Comparison of ENCODE assay signal across 18 cellular contexts in the genomic region with DNA sequence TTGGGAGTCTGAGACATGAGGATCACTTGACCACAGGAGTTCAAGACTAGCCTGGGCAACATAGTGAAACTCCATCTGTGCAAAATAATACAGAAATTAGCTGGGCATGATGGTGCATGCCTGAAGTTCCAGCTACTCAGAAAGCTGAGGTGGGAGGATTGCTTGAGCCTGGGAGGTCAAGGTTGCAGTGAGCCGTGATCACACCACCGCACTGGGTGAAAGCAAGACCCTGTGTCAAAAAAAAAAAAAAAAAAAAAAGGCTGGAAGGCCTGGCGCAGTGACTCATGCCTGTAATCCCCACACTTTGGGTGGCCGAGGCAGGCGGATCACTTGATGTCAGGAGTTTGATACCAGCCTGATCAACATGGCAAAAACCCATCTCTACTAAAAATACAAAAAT. TPM values are rescaled to one million over a fixed set of nuclear protein-coding genes. Genes with fewer than 3 reads are reported as not detected.
A peak's percentile ranks its signal among the peaks of the same experiment; 100 is the strongest.
DNase-seq lines count a peak whose midpoint lies in the region; ATAC-seq and TF ChIP-seq lines count a peak whose summit lies in the region.
"Had no signal": no experiment of that assay in that cellular context is flagged by ENCODE, and none has a peak within 500 bp of the region (broad histone marks: within the 10 kb centered on the region; RNA-seq: fewer than 3 reads in every experiment).

No MANE protein-coding gene starts in this region.

- TF ChIP-seq CTCF in mammary epithelial cell (conservative IDR thresholded peaks at IDR 0.05 in 1 of 2, IDR thresholded peaks at IDR 0.05 in 1 of 2; ENCODE audit: extremely low read depth in 1 of 2, insufficient read depth in 1 of 2, low read depth in 1 of 2, low read length in 2 of 2), result no peak
- no peak for TF ChIP-seq CTCF in breast epithelium (IDR thresholded peaks at IDR 0.05)

- H3K9me3 ChIP-seq in mammary epithelial cell (replicated peaks; ENCODE audit: insufficient read depth, low read length) (no peaks in the 10 kb centered on the region), breast epithelium (no peaks in the 10 kb centered on the region), subcutaneous abdominal adipose tissue (ENCODE audit: control insufficient read depth in 5 of 5, low read length in 5 of 5) (no peaks in the 10 kb centered on the region)
- H3K9me3 ChIP-seq: BLaER1, Caco-2 had no signal

- H3K36me3 ChIP-seq in mammary epithelial cell (ENCODE audit: insufficient read depth, low read length), result peaks cover 19% of the 10 kb centered on the region
- H3K36me3 ChIP-seq in breast epithelium, result no peaks in the 10 kb centered on the region
- H3K36me3 ChIP-seq in subcutaneous abdominal adipose tissue (ENCODE audit: control insufficient read depth in 5 of 5, insufficient read depth in 5 of 5, low read length in 5 of 5), result peaks cover 27 to 66% (median 50%) of the 10 kb centered on the region in 5 donors

- H3K9ac ChIP-seq in mammary epithelial cell (ENCODE audit: insufficient read depth, low read length) (no peak overlapping the region), subcutaneous abdominal adipose tissue (ENCODE audit: low read length in 5 of 5) (no peak overlapping the region)
- H3K9ac ChIP-seq: BLaER1, GM23248 had no signal

- no peak for ATAC-seq in GM19023 (IDR thresholded peaks at IDR 0.05; ENCODE audit: unreplicated experiment)
- ATAC-seq: CD8-positive, alpha-beta T cell had no signal

- in situ Hi-C loops in mammary epithelial cell (cut with MboI; ENCODE audit: low sequenced_read_pairs in 2 of 2), result no loop called here

- CTCF ChIA-PET in mammary epithelial cell (lab: Charles Lee; ENCODE audit: low non-redundant PET), result no interaction called here

- BruUV-seq in mammary epithelial cell (replicated peaks; lab: Mats Ljungman, UMichigan), result no TSS peak

- no CpG with 5 or more reads among the region's 5 CpGs for WGBS in mammary epithelial cell (ENCODE audit: low coverage, missing lambda C conversion rate)

- H3K79me2 ChIP-seq in mammary epithelial cell (ENCODE audit: insufficient read depth, low read length), result peaks cover 70% of the 10 kb centered on the region

- H3K4me2 ChIP-seq in mammary epithelial cell (ENCODE audit: insufficient read depth, low read depth, low read length), result no peak overlapping the region
- H3K4me2 ChIP-seq: BLaER1 had no signal

- dilution Hi-C loops in mammary epithelial cell (cut with HindIII; ENCODE audit: low sequenced_read_pairs), result no loop called here

- DNase-seq in mammary epithelial cell, result peak; percentile 32
- no peak for DNase-seq in breast epithelium (ENCODE audit: low spot score in 2 of 2)
- peak; percentile 16 for DNase-seq in kidney glomerular epithelial cell (lab: John Stamatoyannopoulos, UW)
- no peak for DNase-seq in HT-29 (ENCODE audit: low spot score)
- DNase-seq: Caco-2; CD4-positive, CD25-positive, alpha-beta regulatory T cell; CD8-positive, alpha-beta T cell; DMS 273 treated with DMSO at 0.1 percent for 48 hours; DMS79 treated with DMSO at 0.1 percent for 48 hours; GF-D8; GM23248; H7; HCEC 1CT had no signal

- H3K4me3 ChIP-seq in mammary epithelial cell (replicated peaks in 1 of 3; ENCODE audit: insufficient read depth in 1 of 3, low read depth in 2 of 3, low read length in 3 of 3) (no peak overlapping the region), breast epithelium (no peak overlapping the region), subcutaneous abdominal adipose tissue (ENCODE audit: low read depth in 1 of 5, low read length in 5 of 5) (no peak overlapping the region)
- H3K4me3 ChIP-seq: BLaER1, GM23248 had no signal

- no peak for TF ChIP-seq POLR2A in breast epithelium (IDR thresholded peaks at IDR 0.05)

- H3K27me3 ChIP-seq in mammary epithelial cell (ENCODE audit: insufficient read depth, low read length) (no peaks in the 10 kb centered on the region), breast epithelium (no peaks in the 10 kb centered on the region), subcutaneous abdominal adipose tissue (ENCODE audit: control insufficient read depth in 5 of 5, insufficient read depth in 4 of 5, low read length in 5 of 5) (no peaks in the 10 kb centered on the region)
- H3K27me3 ChIP-seq: BLaER1 had no signal

- H3K27ac ChIP-seq in mammary epithelial cell (ENCODE audit: insufficient read depth, low read depth, low read length) (no peak overlapping the region), breast epithelium (no peak overlapping the region), subcutaneous abdominal adipose tissue (ENCODE audit: low read depth, low read length) (peak overlapping the region; percentile 51)
- H3K27ac ChIP-seq: 22Rv1, BLaER1, C4-2B, GM23248 had no signal

- H4K20me1 ChIP-seq in mammary epithelial cell (ENCODE audit: insufficient read depth, low read length), result no peaks in the 10 kb centered on the region

- intact Hi-C loops in mammary epithelial cell (cut with micrococcal nuclease) (no loop called here), breast epithelium (cut with DNase I; ENCODE audit: low total_unique reads) (no loop called here)

- H3K4me1 ChIP-seq in mammary epithelial cell (ENCODE audit: insufficient read depth, low read length), result peaks cover 49% of the 10 kb centered on the region
- H3K4me1 ChIP-seq in breast epithelium, result peaks cover 0 to 1% of the 10 kb centered on the region in 2 donors
- peaks cover 0 to 38% (median 33%) of the 10 kb centered on the region in 5 donors for H3K4me1 ChIP-seq in subcutaneous abdominal adipose tissue (ENCODE audit: control insufficient read depth in 5 of 5, insufficient read depth in 5 of 5, low read length in 5 of 5)

- no peak overlapping the region for H2AFZ ChIP-seq in mammary epithelial cell (ENCODE audit: low read depth, low read length)
- H2AFZ ChIP-seq: GM23248 had no signal

RNA-seq across cellular contexts. Expression of a gene that starts 8.1 kb away (rescaled TPM):
- total RNA-seq in mammary epithelial cell (10 to 100 TPM; 23.7 to 37.2 TPM), breast epithelium (10 to 100 TPM; 28.8 to 32.8 (median 29.1) TPM)
- polyA plus RNA-seq in mammary epithelial cell, result 16.5 TPM
- polyA minus RNA-seq in mammary epithelial cell, result 96.1 TPM
- 34.6 and 35.1 TPM in 2 replicates for total RNA-seq in HT-29 (2014; rRNA removed; shearing (Covaris generic))

RNA-seq across cellular contexts. Expression of a gene that starts 8.3 kb away (rescaled TPM):
- total RNA-seq in mammary epithelial cell (10 to 100 TPM; 38.0 to 67.7 TPM), breast epithelium (10 to 100 TPM; 57.2 to 79.0 (median 58.1) TPM)
- polyA plus RNA-seq in mammary epithelial cell, result 31.3 TPM
- polyA minus RNA-seq in mammary epithelial cell, result 58.2 TPM
- 46.2 and 54.7 TPM in 2 replicates for total RNA-seq in HT-29 (2014; rRNA removed; shearing (Covaris generic))

RNA-seq across cellular contexts. Expression of a gene that starts 52.9 kb away (rescaled TPM):
- total RNA-seq in mammary epithelial cell (10 to 100 TPM; 27.0 to 33.8 TPM), breast epithelium (10 to 100 TPM in 2 of 3 donors, 1 to 10 TPM in 1; 6.6 to 23.3 (median 21.2) TPM)
- 24.5 TPM for polyA plus RNA-seq in mammary epithelial cell
- polyA minus RNA-seq in mammary epithelial cell, result 17.8 TPM
- 66.0 and 85.8 TPM in 2 replicates for total RNA-seq in HT-29 (2014; rRNA removed; shearing (Covaris generic))

Comparison
In these comparisons a context has a peak if more than half of its experiments do, and no peak if none do; other contexts are left out.
1. DNase-seq: peak in mammary epithelial cell (single experiment) and kidney glomerular epithelial cell (single experiment); none in breast epithelium (0 of 2) and HT-29 (single experiment).